ENCODE assay signal across 31 cellular contexts in genomic region chr11:5384335-5384734, GRCh38. TPM values are rescaled to one million over a fixed set of nuclear protein-coding genes. Genes with fewer than 3 reads are reported as not detected.
"Had no signal": no experiment of that assay in that cellular context is flagged by ENCODE, and none has a peak within 500 bp of the region (broad histone marks: within the 10 kb centered on the region; RNA-seq: fewer than 3 reads in every experiment).

No MANE protein-coding gene starts in this region.

- ATAC-seq: left ventricle myocardium superior; lower lobe of right lung; mucosa of descending colon; natural killer cell treated with Interleukin-12 subunit alpha and Interleukin-12 subunit beta and Interleukin-15 and Interleukin-18, amount 100 ng/mL, for 72 hours; sciatic nerve had no signal

- H3K9me3 ChIP-seq: esophagus squamous epithelium, lower lobe of right lung, mucosa of descending colon, prostate gland, right atrium auricular region, stomach, tibial artery had no signal

- H3K36me3 Mint-ChIP-seq: mesothelial cell of epicardium; naive B cell; natural killer cell treated with Interleukin-12 subunit alpha and Interleukin-12 subunit beta and Interleukin-15 and Interleukin-18, amount 100 ng/mL, for 72 hours; type B pancreatic cell had no signal

- H3K27ac Mint-ChIP-seq: mesothelial cell of epicardium; naive B cell; natural killer cell treated with Interleukin-12 subunit alpha and Interleukin-12 subunit beta and Interleukin-15 and Interleukin-18, amount 100 ng/mL, for 72 hours; type B pancreatic cell had no signal

- H3K9me3 Mint-ChIP-seq: mesothelial cell of epicardium; naive B cell; natural killer cell treated with Interleukin-12 subunit alpha and Interleukin-12 subunit beta and Interleukin-15 and Interleukin-18, amount 100 ng/mL, for 72 hours; neural crest cell; type B pancreatic cell had no signal

- H3K36me3 ChIP-seq: esophagus squamous epithelium, lower lobe of right lung, prostate gland, right atrium auricular region, stomach, tibial artery had no signal

- H3K27me3 Mint-ChIP-seq: naive B cell, type B pancreatic cell had no signal

- DNase-seq: dorsolateral prefrontal cortex; effector CD8-positive, alpha-beta T cell; erythroblast; esophagus squamous epithelium; foreskin melanocyte; head of caudate nucleus; left ventricle myocardium superior; lower lobe of right lung; mucosa of descending colon; naive B cell; stimulated activated CD4-positive, alpha-beta T cell treated with anti-CD3 and anti-CD28 coated beads, Interleukin-12 subunit alpha, Interleukin-12 subunit beta, amount 100 ng/mL, for 4 hours; stimulated activated CD4-positive, alpha-beta T cell treated with anti-CD3 and anti-CD28 coated beads, Interleukin-1b, Interleukin-23, amount 100 ng/mL, for 48 hours; stimulated activated CD4-positive, alpha-beta T cell treated with anti-CD3 and anti-CD28 coated beads, Interleukin-4, amount 100 ng/mL, for 1 hour; stimulated activated CD8-positive, alpha-beta memory T cell treated with anti-CD3 and anti-CD28 coated beads, Interleukin-4, amount 100 ng/mL, for 48 hours; stimulated activated naive CD4-positive, alpha-beta T cell treated with Interleukin-2 at 50 U/mL for 16 hours; stomach; tibial artery had no signal

- H3K4me3 Mint-ChIP-seq: mesothelial cell of epicardium; naive B cell; natural killer cell treated with Interleukin-12 subunit alpha and Interleukin-12 subunit beta and Interleukin-15 and Interleukin-18, amount 100 ng/mL, for 72 hours; neural crest cell; type B pancreatic cell had no signal

- H3K27ac ChIP-seq: dorsolateral prefrontal cortex, esophagus squamous epithelium, lower lobe of right lung, prostate gland, right atrium auricular region, stomach, tibial artery had no signal

- H3K27me3 ChIP-seq: esophagus squamous epithelium, right atrium auricular region, stomach, tibial artery had no signal

- H3K4me1 Mint-ChIP-seq: mesothelial cell of epicardium, naive B cell, neural crest cell had no signal

- H3K4me1 ChIP-seq: esophagus squamous epithelium, lower lobe of right lung, prostate gland, right atrium auricular region, stomach, tibial artery had no signal

- H3K4me3 ChIP-seq: dorsolateral prefrontal cortex, esophagus squamous epithelium, lower lobe of right lung, mucosa of descending colon, prostate gland, right atrium auricular region, smooth muscle cell, stomach, tibial artery had no signal

RNA-seq across cellular contexts. Expression of gene OR51M1, which starts 0.7 kb away (rescaled TPM):
- total RNA-seq: cerebellum; esophagus squamous epithelium; left ventricle myocardium superior; lower lobe of right lung; mesothelial cell of epicardium; mucosa of descending colon; natural killer cell treated with Interleukin-12 subunit alpha and Interleukin-12 subunit beta and Interleukin-15 and Interleukin-18, amount 100 ng/mL, for 72 hours; neural crest cell; osteocyte; right atrium auricular region; sciatic nerve; smooth muscle cell; stomach; subcutaneous adipose tissue; temporal lobe; urinary bladder had no signal
- polyA plus RNA-seq: keratinocyte, smooth muscle cell, stomach, urinary bladder had no signal

RNA-seq across cellular contexts. Expression of gene OR51B6, which starts 33.0 kb away (rescaled TPM):
- total RNA-seq: cerebellum; esophagus squamous epithelium; left ventricle myocardium superior; lower lobe of right lung; mesothelial cell of epicardium; mucosa of descending colon; natural killer cell treated with Interleukin-12 subunit alpha and Interleukin-12 subunit beta and Interleukin-15 and Interleukin-18, amount 100 ng/mL, for 72 hours; neural crest cell; osteocyte; prostate gland; right atrium auricular region; sciatic nerve; smooth muscle cell; stomach; subcutaneous adipose tissue; temporal lobe; urinary bladder had no signal
- polyA plus RNA-seq: keratinocyte, smooth muscle cell, stomach, urinary bladder had no signal

RNA-seq across cellular contexts. Expression of gene OR51Q1, which starts 37.6 kb away (rescaled TPM):
- total RNA-seq: cerebellum; esophagus squamous epithelium; left ventricle myocardium superior; lower lobe of right lung; mesothelial cell of epicardium; mucosa of descending colon; natural killer cell treated with Interleukin-12 subunit alpha and Interleukin-12 subunit beta and Interleukin-15 and Interleukin-18, amount 100 ng/mL, for 72 hours; neural crest cell; osteocyte; prostate gland; right atrium auricular region; sciatic nerve; smooth muscle cell; stomach; subcutaneous adipose tissue; temporal lobe; urinary bladder had no signal
- polyA plus RNA-seq: keratinocyte, smooth muscle cell, stomach, urinary bladder had no signal

RNA-seq across cellular contexts. Expression of gene OR51B5, which starts 41.0 kb away (rescaled TPM):
- total RNA-seq: left ventricle myocardium superior; lower lobe of right lung; mucosa of descending colon; natural killer cell treated with Interleukin-12 subunit alpha and Interleukin-12 subunit beta and Interleukin-15 and Interleukin-18, amount 100 ng/mL, for 72 hours; osteocyte; right atrium auricular region had no signal
- polyA plus RNA-seq: keratinocyte, smooth muscle cell, stomach, urinary bladder had no signal

RNA-seq across cellular contexts. Expression of gene OR51I1, which starts 57.0 kb away (rescaled TPM):
- total RNA-seq: left ventricle myocardium superior; mucosa of descending colon; natural killer cell treated with Interleukin-12 subunit alpha and Interleukin-12 subunit beta and Interleukin-15 and Interleukin-18, amount 100 ng/mL, for 72 hours; neural crest cell; osteocyte; right atrium auricular region; sciatic nerve; smooth muscle cell; stomach; temporal lobe had no signal
- polyA plus RNA-seq: keratinocyte, smooth muscle cell, stomach, urinary bladder had no signal
